ENCODE assay signal across 8 cellular contexts in the genomic region with DNA sequence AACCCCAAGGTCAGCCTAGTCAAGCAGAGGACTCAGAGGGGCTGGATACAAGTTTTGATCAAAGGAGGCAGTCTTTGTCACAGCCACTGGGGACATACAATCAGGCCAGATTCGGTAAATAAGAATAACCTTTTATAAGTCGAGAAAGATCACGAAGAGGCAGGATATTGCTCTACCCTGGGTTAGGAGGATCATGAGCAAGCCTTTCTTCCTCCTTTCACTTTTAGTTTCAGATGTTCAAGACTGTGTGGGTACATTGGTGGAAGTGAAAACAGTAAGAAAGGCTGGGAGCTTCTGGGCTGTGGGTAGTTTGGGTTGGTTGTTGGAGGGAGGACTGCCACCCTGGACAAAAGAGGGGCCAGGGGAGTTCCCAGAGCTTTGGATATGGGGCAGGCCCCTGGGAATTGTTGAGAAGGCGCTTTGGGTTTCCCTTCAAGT.
DNase-seq lines count a peak whose midpoint lies in the region; ATAC-seq, FAIRE-seq and TF ChIP-seq lines count a peak whose summit lies in the region.

No MANE protein-coding gene starts in this region.

- H2AK5ac ChIP-seq in neuronal stem cell (ENCODE audit: low read depth, low read length) = no peak overlapping the region

- no peak for TF ChIP-seq POLR2A in GM12892 (IDR thresholded peaks at IDR 0.05; ENCODE audit: low read depth, low read length)

- H3K27me3 ChIP-seq in endocrine pancreas (ENCODE audit: control insufficient read depth, insufficient read depth, low read length) (no peaks in the 10 kb centered on the region), neuronal stem cell (ENCODE audit: control insufficient read depth in 3 of 3, insufficient read depth in 3 of 3, low read depth in 1 of 3, low read length in 3 of 3) (no peaks in the 10 kb centered on the region), PC-9 (ENCODE audit: insufficient read depth, low read depth) (no peaks in the 10 kb centered on the region)

- no peak overlapping the region for H3K14ac ChIP-seq in neuronal stem cell (ENCODE audit: low read length)

- no CpG with 5 or more reads among the region's 4 CpGs for WGBS in neuronal stem cell (ENCODE audit: extremely low coverage in 2 of 2, insufficient read length in 2 of 2, insufficient replicate concordance in 1 of 2), 2 donors

- no peak for TF ChIP-seq CTCF in PC-9 (conservative IDR thresholded peaks at IDR 0.05)

- H3K27ac ChIP-seq in neuronal stem cell (replicated peaks; ENCODE audit: low read length) (no peak overlapping the region), PC-9 (no peak overlapping the region)

- no peak overlapping the region for H3K9ac ChIP-seq in endocrine pancreas (ENCODE audit: control insufficient read depth, insufficient read depth, low read length)
- no peak overlapping the region for H3K9ac ChIP-seq in neuronal stem cell (ENCODE audit: low read depth, low read length, poor library complexity)

- no peaks in the 10 kb centered on the region for H3K9me2 ChIP-seq in PC-9 (ENCODE audit: insufficient read depth)

- ATAC-seq in GM21786 (IDR thresholded peaks at IDR 0.05; ENCODE audit: unreplicated experiment) = peak; percentile 100

- no peak overlapping the region for H4K91ac ChIP-seq in neuronal stem cell (ENCODE audit: low read depth, low read length, poor library complexity)

- H2BK15ac ChIP-seq in neuronal stem cell (ENCODE audit: low read length) = no peak overlapping the region

- H4K8ac ChIP-seq in neuronal stem cell (ENCODE audit: low read depth, low read length) = no peak overlapping the region

- H3K79me1 ChIP-seq in neuronal stem cell (ENCODE audit: low read depth, low read length) = no peaks in the 10 kb centered on the region

- peaks cover 7% of the 10 kb centered on the region for H3F3A ChIP-seq in PC-9 (ENCODE audit: insufficient read depth, low read depth)

- intact Hi-C loops in PC-9 (cut with micrococcal nuclease; ENCODE audit: unreplicated experiment) = no loop called here

- no peak overlapping the region for H3K4ac ChIP-seq in neuronal stem cell (ENCODE audit: low read length)

- no peak overlapping the region for H3K18ac ChIP-seq in neuronal stem cell (ENCODE audit: low read length)

- no peaks in the 10 kb centered on the region for H3K79me2 ChIP-seq in PC-9 (ENCODE audit: low read depth)

- H3K4me3 ChIP-seq in endocrine pancreas (ENCODE audit: control insufficient read depth, insufficient read depth, low read length) (peak overlapping the region; percentile 7), neuronal stem cell (ENCODE audit: low read length in 2 of 2) (no peak overlapping the region), PC-9 (no peak overlapping the region)

- H3K4me1 ChIP-seq in endocrine pancreas (ENCODE audit: control insufficient read depth, insufficient read depth, low read length) (peaks cover 3% of the 10 kb centered on the region), neuronal stem cell (ENCODE audit: control insufficient read depth in 2 of 2, insufficient read depth in 1 of 2, low read depth in 1 of 2, low read length in 2 of 2) (peaks cover 0 to 7% of the 10 kb centered on the region in 2 donors), PC-9 (replicated peaks; ENCODE audit: insufficient read depth) (peaks cover 12% of the 10 kb centered on the region)

- H4K20me1 ChIP-seq in PC-9 (ENCODE audit: insufficient read depth) = no peaks in the 10 kb centered on the region

- CTCF ChIA-PET in PC-9 (lab: Charles Lee) = interaction anchor here (0.9 kb wide), 1 partner anchor 237 kb away, joined by 3 read pairs; no protein-coding TSS in a partner anchor

- no peak overlapping the region for H2BK120ac ChIP-seq in neuronal stem cell (ENCODE audit: low read depth, low read length)

- H3K9me3 ChIP-seq in endocrine pancreas (ENCODE audit: control insufficient read depth, low read length) (no peaks in the 10 kb centered on the region), neuronal stem cell (replicated peaks in 1 of 2; ENCODE audit: control insufficient read depth in 2 of 2, insufficient read depth in 1 of 2, low read depth in 1 of 2, low read length in 2 of 2) (no peaks in the 10 kb centered on the region), PC-9 (ENCODE audit: insufficient read depth, low read depth) (0 out of 2 replicates have a peak, but pooled peaks cover 3% of the 10 kb centered on the region)

- H2AFZ ChIP-seq in neuronal stem cell (ENCODE audit: low read length) = no peak overlapping the region
- no peak overlapping the region for H2AFZ ChIP-seq in PC-9

- peak; percentile 31 for DNase-seq in GM12892 (ENCODE audit: insufficient read length)
- peak; percentile 97 for DNase-seq in MV-4-11 (lab: John Stamatoyannopoulos, UW)
- no peak for DNase-seq in neuronal stem cell (ENCODE audit: low spot score)
- no peak for DNase-seq in PC-9
- DNase-seq in SKM-1 (lab: John Stamatoyannopoulos, UW; ENCODE audit: unreplicated experiment) = no peak
- DNase-seq in hypothalamus (lab: John Stamatoyannopoulos, UW) = no peak

- no peak overlapping the region for H2BK5ac ChIP-seq in neuronal stem cell (ENCODE audit: low read length)

- POLR2A ChIA-PET in PC-9 (lab: Charles Lee; ENCODE audit: unreplicated experiment) = no interaction called here

- H3K4me2 ChIP-seq in neuronal stem cell (ENCODE audit: insufficient read depth, low read length, poor library complexity, severe bottlenecking) (no peak overlapping the region), PC-9 (no peak overlapping the region)

- H2BK12ac ChIP-seq in neuronal stem cell (ENCODE audit: low read length) = no peak overlapping the region

- BruUV-seq in PC-9 (replicated peaks; lab: Mats Ljungman, UMichigan) = no TSS peak

- H3K23ac ChIP-seq in neuronal stem cell (ENCODE audit: low read depth, low read length, poor library complexity) = no peak overlapping the region

- FAIRE-seq in GM12892 (lab: Jason Lieb, UNC) = peak; percentile 93

- no peaks in the 10 kb centered on the region for H3K36me3 ChIP-seq in endocrine pancreas (ENCODE audit: control insufficient read depth, insufficient read depth, low read length)
- no peaks in the 10 kb centered on the region for H3K36me3 ChIP-seq in neuronal stem cell (replicated peaks in 1 of 2; ENCODE audit: control insufficient read depth in 2 of 2, insufficient read depth in 2 of 2, low read length in 2 of 2)
- H3K36me3 ChIP-seq in PC-9 (ENCODE audit: low read depth) = no peaks in the 10 kb centered on the region

Comparison
In these comparisons a context has a peak if more than half of its experiments do, and no peak if none do; other contexts are left out.
1. DNase-seq: peak in GM12892 (single experiment) and MV-4-11 (single experiment); none in neuronal stem cell (single experiment), PC-9 (0 of 2), SKM-1 (single experiment) and hypothalamus (0 of 51).